20 cellular contexts compared by ENCODE assay signal in genomic region chr12:64790166-64790565, GRCh38. TPM values are rescaled to one million over a fixed set of nuclear protein-coding genes. Genes with fewer than 3 reads are reported as not detected.
DNase-seq lines count a peak whose midpoint lies in the region; ATAC-seq and TF ChIP-seq lines count a peak whose summit lies in the region.
"Had no signal": no experiment of that assay in that cellular context is flagged by ENCODE, and none has a peak within 500 bp of the region (broad histone marks: within the 10 kb centered on the region; RNA-seq: fewer than 3 reads in every experiment).

No MANE protein-coding gene starts in this region.

- H3K9me3 ChIP-seq in PC-3 (ENCODE audit: low read length): no peaks in the 10 kb centered on the region
- H3K9me3 ChIP-seq: BE2C had no signal

- no peak for TF ChIP-seq CTCF in Calu3 (IDR thresholded peaks at IDR 0.05; ENCODE audit: unreplicated experiment)
- no peak for TF ChIP-seq CTCF in PC-3 (conservative IDR thresholded peaks at IDR 0.05; ENCODE audit: low read depth, low read length)
- no peak for TF ChIP-seq CTCF in epithelial cell of esophagus (IDR thresholded peaks at IDR 0.05; ENCODE audit: insufficient read depth, low read depth, low read length, missing control alignments)
- no peak for TF ChIP-seq CTCF in nephron progenitor cell (IDR thresholded peaks at IDR 0.05)

- intact Hi-C loops in Calu3 (cut with micrococcal nuclease; ENCODE audit: unreplicated experiment): no loop called here
- intact Hi-C loops in PC-3 (cut with micrococcal nuclease): loop anchor here (10.0 kb wide), 1 partner anchor 55 kb away; no protein-coding TSS in a partner anchor

- H4K20me1 ChIP-seq in PC-3 (ENCODE audit: low read length): no peaks in the 10 kb centered on the region

- no peaks in the 10 kb centered on the region for H3K9me3 Mint-ChIP-seq in Calu3 (ENCODE audit: low read depth, unreplicated experiment)
- H3K9me3 Mint-ChIP-seq in nephron progenitor cell: no peaks in the 10 kb centered on the region
- H3K9me3 Mint-ChIP-seq: CD8-positive, alpha-beta memory T cell; HFFc6 had no signal

- no peak overlapping the region for H3K4me3 ChIP-seq in PC-3 (ENCODE audit: low read length)
- no peak overlapping the region for H3K4me3 ChIP-seq in epithelial cell of esophagus (ENCODE audit: low read length)

- no peak overlapping the region for H3K9ac ChIP-seq in PC-3 (ENCODE audit: low read length)

- peaks cover 4% of the 10 kb centered on the region for H3K36me3 Mint-ChIP-seq in Calu3 (ENCODE audit: insufficient read depth, unreplicated experiment)
- H3K36me3 Mint-ChIP-seq in nephron progenitor cell (ENCODE audit: low read depth): no peaks in the 10 kb centered on the region
- H3K36me3 Mint-ChIP-seq: CD4-positive, CD25-positive, alpha-beta regulatory T cell; CD8-positive, alpha-beta memory T cell had no signal

- H3K27ac Mint-ChIP-seq in Calu3 (ENCODE audit: unreplicated experiment) (peak overlapping the region; percentile 28), nephron progenitor cell (no peak overlapping the region)
- H3K27ac Mint-ChIP-seq: CD4-positive, CD25-positive, alpha-beta regulatory T cell; CD8-positive, alpha-beta memory T cell; HFFc6 had no signal

- H3K27me3 Mint-ChIP-seq in Calu3 (ENCODE audit: unreplicated experiment) (no peaks in the 10 kb centered on the region), nephron progenitor cell (ENCODE audit: low read depth, poor library complexity) (peaks cover 20% of the 10 kb centered on the region)

- H3F3A ChIP-seq in PC-3 (ENCODE audit: low read length, unreplicated experiment): no peaks in the 10 kb centered on the region

- H3K27ac ChIP-seq in PC-3 (ENCODE audit: low read length) (no peak overlapping the region), caudate nucleus (ENCODE audit: low read depth, low read length) (no peak overlapping the region)

- no peaks in the 10 kb centered on the region for H3K9me2 ChIP-seq in PC-3 (replicated peaks; ENCODE audit: low read length)

- DNase-seq in Calu3: no peak
- peak; percentile 86 for DNase-seq in DMS53 (lab: John Stamatoyannopoulos, UW)
- peak; percentile 40 for DNase-seq in PC-3
- peak; percentile 28 for DNase-seq in epithelial cell of esophagus (ENCODE audit: low read depth)
- DNase-seq in nephron progenitor cell: no peak
- no peak for DNase-seq in middle frontal gyrus (ENCODE audit: extremely low spot score, low spot score)
- DNase-seq in caudate nucleus (lab: John Stamatoyannopoulos, UW): no peak
- DNase-seq: ACHN; BE2C; C1 segment of cervical spinal cord; CD4-positive, CD25-positive, alpha-beta regulatory T cell; CD8-positive, alpha-beta memory T cell; COR-L47; DMS79 treated with DMSO at 0.1 percent for 48 hours; GF-D8; GOT3; H7; HFFc6 had no signal

- no peaks in the 10 kb centered on the region for H3K27me3 ChIP-seq in PC-3 (ENCODE audit: low read length)

- H3K36me3 ChIP-seq in PC-3 (ENCODE audit: low read depth, low read length): no peaks in the 10 kb centered on the region
- H3K36me3 ChIP-seq: BE2C had no signal

- POLR2A ChIA-PET in PC-3 (lab: Charles Lee; ENCODE audit: unreplicated experiment): interaction anchor here (0.7 kb wide), 1 partner anchor 497 kb away, joined by 4 read pairs; no protein-coding TSS in a partner anchor

- peak overlapping the region; percentile 33 for H3K4me2 ChIP-seq in PC-3 (ENCODE audit: low read length)

- CTCF ChIA-PET in Calu3 (lab: Charles Lee): interaction anchor here (2.2 kb wide), 1 partner anchor 10 kb away, joined by 6 read pairs; no protein-coding TSS in a partner anchor
- CTCF ChIA-PET in PC-3 (lab: Charles Lee): no interaction called here

- H3K4me1 ChIP-seq in PC-3 (ENCODE audit: insufficient read depth, low read length): peaks cover 13% of the 10 kb centered on the region
- H3K4me1 ChIP-seq: BE2C had no signal

- no peak overlapping the region for H2AFZ ChIP-seq in PC-3 (ENCODE audit: low read length)

- 0 out of 2 replicates have a peak, but pooled peaks cover 2% of the 10 kb centered on the region for H3K79me2 ChIP-seq in PC-3 (ENCODE audit: low read length)

- BruUV-seq in Calu3 (replicated peaks; lab: Mats Ljungman, UMichigan) (no TSS peak), PC-3 (replicated peaks; lab: Mats Ljungman, UMichigan) (no TSS peak)

- H3K4me1 Mint-ChIP-seq in Calu3 (ENCODE audit: low read depth, unreplicated experiment) (peaks cover 44% of the 10 kb centered on the region), nephron progenitor cell (peaks cover 8% of the 10 kb centered on the region)
- H3K4me1 Mint-ChIP-seq: CD4-positive, CD25-positive, alpha-beta regulatory T cell; CD8-positive, alpha-beta memory T cell had no signal

- H3K4me3 Mint-ChIP-seq in Calu3 (ENCODE audit: low read depth, unreplicated experiment) (no peak overlapping the region), nephron progenitor cell (no peak overlapping the region)
- H3K4me3 Mint-ChIP-seq: CD4-positive, CD25-positive, alpha-beta regulatory T cell; CD8-positive, alpha-beta memory T cell; HFFc6 had no signal

- ATAC-seq in PC-3 (no peak), SK-N-SH treated with all-trans-retinoic acid at 6 μM for 48 hours (no peak)
- ATAC-seq: HCT116 had no signal

TF ChIP-seq in SK-N-SH treated with all-trans-retinoic acid at 6 μM for 48 hours, 23 proteins besides CTCF, POLR2A, EP300 and RAD21:
- no peak for TF ChIP-seq GLIS3 (CRISPR knock-in tag; IDR thresholded peaks at IDR 0.05)
- no peak for TF ChIP-seq ZFP3 (CRISPR knock-in tag; IDR thresholded peaks at IDR 0.05)
- no peak for TF ChIP-seq ZNF565 (CRISPR knock-in tag; conservative IDR thresholded peaks at IDR 0.05; ENCODE audit: low read depth)
- no peak for TF ChIP-seq CREB5 (CRISPR knock-in tag; IDR thresholded peaks at IDR 0.05; ENCODE audit: low read depth)
- TF ChIP-seq PPARA (CRISPR knock-in tag; IDR thresholded peaks at IDR 0.05; ENCODE audit: borderline replicate concordance): no peak
TF ChIP-seq in SK-N-SH treated with all-trans-retinoic acid at 6 μM for 48 hours: peak in this region for 0.

RNA-seq across cellular contexts. Expression of gene GNS, which starts 31.0 kb away (rescaled TPM):
- total RNA-seq in Calu3 (2022): 85.1 and 93.5 TPM in 2 replicates
- 55.1 TPM in 2 replicates for total RNA-seq in PC-3 (2014; rRNA removed)

RNA-seq across cellular contexts. Expression of gene TBC1D30, which starts 34.3 kb away (rescaled TPM):
- 21.4 and 29.4 TPM in 2 replicates for total RNA-seq in Calu3 (2022)
- total RNA-seq in PC-3 (2014; rRNA removed): 16.8 and 36.1 TPM in 2 replicates

Comparison
In these comparisons a context has a peak if more than half of its experiments do, and no peak if none do; other contexts are left out.
1. DNase-seq: peak in DMS53 (single experiment), PC-3 (single experiment) and epithelial cell of esophagus (single experiment); none in Calu3 (single experiment), nephron progenitor cell (single experiment), middle frontal gyrus (single experiment) and caudate nucleus (0 of 61).